In the genomic region with DNA sequence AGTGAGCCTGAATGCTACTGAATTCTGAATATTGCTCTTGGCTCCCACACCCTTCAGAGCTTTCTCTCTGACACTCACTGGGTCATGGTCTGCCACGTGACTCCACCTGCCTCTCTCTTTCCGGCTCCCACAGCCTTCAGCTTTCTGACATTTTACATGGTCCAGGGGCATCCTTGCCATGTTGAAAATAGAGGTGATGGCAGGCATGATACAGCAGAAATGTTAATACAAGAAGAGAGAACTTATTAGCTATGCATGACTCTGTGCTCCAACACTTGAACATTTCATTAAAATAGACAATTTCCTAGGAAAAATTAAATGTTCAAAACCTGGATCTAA, we compare ENCODE assay signal across 26 cellular contexts.
"Had no signal": no experiment of that assay in that cellular context is flagged by ENCODE, and none has a peak within 500 bp of the region (broad histone marks: within the 10 kb centered on the region; RNA-seq: fewer than 3 reads in every experiment).

No MANE protein-coding gene starts in this region.

- H3K4me3 Mint-ChIP-seq: naive thymus-derived CD4-positive, alpha-beta T cell; nephron; neural progenitor cell had no signal

- H3K27ac Mint-ChIP-seq: naive thymus-derived CD4-positive, alpha-beta T cell; nephron; neural progenitor cell; progenitor cell of endocrine pancreas had no signal

- H3K79me2 ChIP-seq: parathyroid adenoma had no signal

- H3K9ac ChIP-seq: neural progenitor cell, parathyroid adenoma had no signal

- H3K9me3 ChIP-seq: esophagus muscularis mucosa, heart right ventricle, left lung, right lobe of liver, stomach, thyroid gland had no signal

- H3K27me3 Mint-ChIP-seq: naive thymus-derived CD4-positive, alpha-beta T cell had no signal

- ATAC-seq: foreskin keratinocyte; heart right ventricle; left cardiac atrium; left lung; naive thymus-derived CD4-positive, alpha-beta T cell had no signal

- H3K4me3 ChIP-seq: coronary artery, esophagus muscularis mucosa, heart right ventricle, left lung, neural progenitor cell, right lobe of liver, stomach, thyroid gland had no signal

- H3K27ac ChIP-seq: coronary artery, esophagus muscularis mucosa, foreskin keratinocyte, heart right ventricle, left lung, neural progenitor cell, parathyroid adenoma, right lobe of liver, stomach, thyroid gland had no signal

- H3K4me1 ChIP-seq: esophagus muscularis mucosa, foreskin keratinocyte, heart right ventricle, left lung, right lobe of liver, stomach, thyroid gland had no signal

- H2AFZ ChIP-seq: neural progenitor cell, parathyroid adenoma had no signal

- H3K27me3 ChIP-seq: left lung, neural progenitor cell, right lobe of liver, thyroid gland had no signal

- H3K36me3 ChIP-seq: esophagus muscularis mucosa, heart right ventricle, left lung, neural progenitor cell, right lobe of liver, stomach, thyroid gland had no signal

- H3K36me3 Mint-ChIP-seq: naive thymus-derived CD4-positive, alpha-beta T cell; neural progenitor cell had no signal

- FAIRE-seq: endothelial cell of umbilical vein, islet of Langerhans, small intestine had no signal

- DNase-seq: effector memory CD4-positive, alpha-beta T cell; foreskin keratinocyte; glutamatergic neuron; heart right ventricle; hippocampal formation; left cardiac atrium; left lung; mesendoderm; midbrain; naive thymus-derived CD4-positive, alpha-beta T cell; right lobe of liver; small intestine; stimulated activated CD4-positive, alpha-beta T cell treated with anti-CD3 and anti-CD28 coated beads, Interleukin-15, amount 100 ng/mL, for 24 hours; stimulated activated CD4-positive, alpha-beta T cell treated with anti-CD3 and anti-CD28 coated beads, Interleukin-2, amount 100 ng/mL, for 48 hours; stimulated activated naive CD4-positive, alpha-beta T cell treated with Interleukin-2 at 50 U/mL for 16 hours; stomach; thyroid gland; trophoblast cell had no signal

- H3K4me2 ChIP-seq: neural progenitor cell had no signal

- H3K9me3 Mint-ChIP-seq: nephron, neural progenitor cell had no signal
